9 cellular contexts compared by ENCODE assay signal in genomic region chr4:153530284-153530995, GRCh38.
DNase-seq lines count a peak whose midpoint lies in the region; ATAC-seq, FAIRE-seq and TF ChIP-seq lines count a peak whose summit lies in the region.
"Had no signal": no experiment of that assay in that cellular context is flagged by ENCODE, and none has a peak within 500 bp of the region (broad histone marks: within the 10 kb centered on the region; RNA-seq: fewer than 3 reads in every experiment).

No MANE protein-coding gene starts in this region.

- peaks cover 82% of the 10 kb centered on the region for H3K4me1 ChIP-seq in CD4-positive, CD25-positive, alpha-beta regulatory T cell (ENCODE audit: control insufficient read depth, insufficient read depth, low read length, poor library complexity, severe bottlenecking)
- H3K4me1 ChIP-seq in ascending aorta, result peaks cover 0 to 12% of the 10 kb centered on the region in 2 donors
- H3K4me1 ChIP-seq in naive thymus-derived CD4-positive, alpha-beta T cell (ENCODE audit: control insufficient read depth in 2 of 2, insufficient read depth in 2 of 2, low read length in 2 of 2), result peaks cover 55 to 87% of the 10 kb centered on the region in 2 donors

- BruUV-seq in Calu3 (replicated peaks; lab: Mats Ljungman, UMichigan), result no TSS peak

- POLR2A ChIA-PET in naive thymus-derived CD4-positive, alpha-beta T cell (lab: Charles Lee), result interaction anchor here (0.6 to 13.5 kb wide), 10 partner anchors 8 to 61 kb away, joined by 3 to 122 read pairs (median 6); partner anchors contain the start of gene TMEM131L

- no peaks in the 10 kb centered on the region for H3K27me3 Mint-ChIP-seq in CD4-positive, CD25-positive, alpha-beta regulatory T cell
- no peaks in the 10 kb centered on the region for H3K27me3 Mint-ChIP-seq in T-helper 1 cell treated with Interleukin-12 subunit alpha and Interleukin-12 subunit beta and Interleukin-4 antibody, amounts not matched to agents 30 μg/mL and 1 μg/mL, for 36 hours (ENCODE audit: low read depth)
- H3K27me3 Mint-ChIP-seq in naive thymus-derived CD4-positive, alpha-beta T cell, result no peaks in the 10 kb centered on the region
- H3K27me3 Mint-ChIP-seq in Calu3 (ENCODE audit: unreplicated experiment), result no peaks in the 10 kb centered on the region

- peaks cover 24% of the 10 kb centered on the region for H3K36me3 Mint-ChIP-seq in CD4-positive, CD25-positive, alpha-beta regulatory T cell
- H3K36me3 Mint-ChIP-seq in T-helper 1 cell treated with Interleukin-12 subunit alpha and Interleukin-12 subunit beta and Interleukin-4 antibody, amounts not matched to agents 30 μg/mL and 1 μg/mL, for 36 hours (ENCODE audit: low read depth), result peaks cover 19% of the 10 kb centered on the region
- H3K36me3 Mint-ChIP-seq in naive thymus-derived CD4-positive, alpha-beta T cell, result peaks cover 0 to 30% (median 16%) of the 10 kb centered on the region in 5 donors
- no peaks in the 10 kb centered on the region for H3K36me3 Mint-ChIP-seq in Calu3 (ENCODE audit: insufficient read depth, unreplicated experiment)

- peak overlapping the region; percentile 48 to 94 (median 88) for H3K27ac Mint-ChIP-seq in CD4-positive, CD25-positive, alpha-beta regulatory T cell
- H3K27ac Mint-ChIP-seq in T-helper 1 cell treated with Interleukin-12 subunit alpha and Interleukin-12 subunit beta and Interleukin-4 antibody, amounts not matched to agents 30 μg/mL and 1 μg/mL, for 36 hours, result peak overlapping the region; percentile 84
- H3K27ac Mint-ChIP-seq in naive thymus-derived CD4-positive, alpha-beta T cell, result peak overlapping the region; percentile 86 to 96 (median 90)
- H3K27ac Mint-ChIP-seq in Calu3 (ENCODE audit: unreplicated experiment), result no peak overlapping the region

- H3K4me3 ChIP-seq in CD4-positive, CD25-positive, alpha-beta regulatory T cell (ENCODE audit: low read depth, low read length), result peak overlapping the region; percentile 76
- H3K4me3 ChIP-seq in ascending aorta, result no peak overlapping the region
- peak overlapping the region; percentile 16 for H3K4me3 ChIP-seq in naive thymus-derived CD4-positive, alpha-beta T cell (ENCODE audit: low read length)
- H3K4me3 ChIP-seq in dorsolateral prefrontal cortex, result no peak overlapping the region

- peak overlapping the region; percentile 79 for H3K27ac ChIP-seq in CD4-positive, CD25-positive, alpha-beta regulatory T cell (ENCODE audit: insufficient read depth, low read length, poor library complexity, severe bottlenecking)
- peak overlapping the region; percentile 19 to 20 for H3K27ac ChIP-seq in ascending aorta
- H3K27ac ChIP-seq in naive thymus-derived CD4-positive, alpha-beta T cell (ENCODE audit: low read depth, low read length), result peak overlapping the region; percentile 68
- peak overlapping the region in 1 of 59 donors; percentile 4 for H3K27ac ChIP-seq in dorsolateral prefrontal cortex
- H3K27ac ChIP-seq: KMS-11 had no signal

- TF ChIP-seq CTCF in ascending aorta (IDR thresholded peaks at IDR 0.05) (no peak), dorsolateral prefrontal cortex (IDR thresholded peaks at IDR 0.05 in 54 of 56, conservative IDR thresholded peaks at IDR 0.05 in 2 of 56; ENCODE audit: low read depth in 1 of 56, partially characterized antibody in 56 of 56) (no peak), Calu3 (IDR thresholded peaks at IDR 0.05; ENCODE audit: unreplicated experiment) (no peak)

- FAIRE-seq in RCC 7860 (lab: Jason Lieb, UNC), result no peak

- peaks cover 3% of the 10 kb centered on the region for H3K36me3 ChIP-seq in CD4-positive, CD25-positive, alpha-beta regulatory T cell (ENCODE audit: control insufficient read depth, insufficient read depth, low read length)
- no peaks in the 10 kb centered on the region for H3K36me3 ChIP-seq in ascending aorta
- H3K36me3 ChIP-seq in naive thymus-derived CD4-positive, alpha-beta T cell (ENCODE audit: control insufficient read depth in 2 of 3, insufficient read depth in 3 of 3, low read length in 3 of 3), result no peaks in the 10 kb centered on the region

- H3K9me3 Mint-ChIP-seq in CD4-positive, CD25-positive, alpha-beta regulatory T cell, result no peaks in the 10 kb centered on the region
- H3K9me3 Mint-ChIP-seq in T-helper 1 cell treated with Interleukin-12 subunit alpha and Interleukin-12 subunit beta and Interleukin-4 antibody, amounts not matched to agents 30 μg/mL and 1 μg/mL, for 36 hours, result no peaks in the 10 kb centered on the region
- H3K9me3 Mint-ChIP-seq in naive thymus-derived CD4-positive, alpha-beta T cell, result peaks cover 0 to 2% (median 0%) of the 10 kb centered on the region in 11 donors
- H3K9me3 Mint-ChIP-seq in Calu3 (ENCODE audit: low read depth, unreplicated experiment), result no peaks in the 10 kb centered on the region

- peaks cover 51 to 95% (median 74%) of the 10 kb centered on the region in 4 donors for H3K4me1 Mint-ChIP-seq in CD4-positive, CD25-positive, alpha-beta regulatory T cell
- H3K4me1 Mint-ChIP-seq in T-helper 1 cell treated with Interleukin-12 subunit alpha and Interleukin-12 subunit beta and Interleukin-4 antibody, amounts not matched to agents 30 μg/mL and 1 μg/mL, for 36 hours (ENCODE audit: low read depth), result peaks cover 67% of the 10 kb centered on the region
- H3K4me1 Mint-ChIP-seq in naive thymus-derived CD4-positive, alpha-beta T cell, result peaks cover 80 to 99% (median 96%) of the 10 kb centered on the region in 7 donors
- no peaks in the 10 kb centered on the region for H3K4me1 Mint-ChIP-seq in Calu3 (ENCODE audit: low read depth, unreplicated experiment)

- peak overlapping the region; percentile 70 to 83 (median 80) for H3K4me3 Mint-ChIP-seq in CD4-positive, CD25-positive, alpha-beta regulatory T cell
- peak overlapping the region; percentile 75 for H3K4me3 Mint-ChIP-seq in T-helper 1 cell treated with Interleukin-12 subunit alpha and Interleukin-12 subunit beta and Interleukin-4 antibody, amounts not matched to agents 30 μg/mL and 1 μg/mL, for 36 hours
- H3K4me3 Mint-ChIP-seq in naive thymus-derived CD4-positive, alpha-beta T cell, result peak overlapping the region; percentile 59 to 89 (median 79)
- H3K4me3 Mint-ChIP-seq in Calu3 (ENCODE audit: low read depth, unreplicated experiment), result no peak overlapping the region

- H3K27me3 ChIP-seq in CD4-positive, CD25-positive, alpha-beta regulatory T cell (ENCODE audit: control insufficient read depth, insufficient read depth, low read length), result no peaks in the 10 kb centered on the region
- H3K27me3 ChIP-seq in ascending aorta (no peaks in the 10 kb centered on the region), dorsolateral prefrontal cortex (no peaks in the 10 kb centered on the region)
- no peaks in the 10 kb centered on the region for H3K27me3 ChIP-seq in naive thymus-derived CD4-positive, alpha-beta T cell (ENCODE audit: control insufficient read depth in 2 of 2, insufficient read depth in 2 of 2, low read length in 2 of 2)

- ATAC-seq in CD4-positive, CD25-positive, alpha-beta regulatory T cell (ENCODE audit: low read depth in 2 of 2), result peak; percentile 58 to 64
- ATAC-seq in naive thymus-derived CD4-positive, alpha-beta T cell, result peak; percentile 60
- no peak for ATAC-seq in GM21390 (IDR thresholded peaks at IDR 0.05; ENCODE audit: unreplicated experiment)

- H3K9me3 ChIP-seq in CD4-positive, CD25-positive, alpha-beta regulatory T cell (ENCODE audit: control insufficient read depth in 2 of 2, low read length in 2 of 2), result no peaks in the 10 kb centered on the region
- H3K9me3 ChIP-seq in ascending aorta, result no peaks in the 10 kb centered on the region
- H3K9me3 ChIP-seq in naive thymus-derived CD4-positive, alpha-beta T cell (ENCODE audit: control insufficient read depth in 2 of 3, low read length in 3 of 3), result no peaks in the 10 kb centered on the region

- peak in 1 of 3 donors; percentile 57 for DNase-seq in CD4-positive, CD25-positive, alpha-beta regulatory T cell
- peak in 1 of 2 donors; percentile 31 for DNase-seq in ascending aorta (ENCODE audit: low spot score in 2 of 2)
- DNase-seq in naive thymus-derived CD4-positive, alpha-beta T cell, result peak in 5 of 9 donors; percentile 16 to 44 (median 25)
- no peak for DNase-seq in dorsolateral prefrontal cortex
- DNase-seq in RCC 7860 (ENCODE audit: low spot score), result no peak
- DNase-seq in Calu3, result no peak

- CTCF ChIA-PET in naive thymus-derived CD4-positive, alpha-beta T cell (lab: Charles Lee), result interaction anchor here (0.8 to 1.7 kb wide), 6 partner anchors 8 to 185 kb away, joined by 3 to 7 read pairs (median 4); partner anchors contain the start of gene MND1
- CTCF ChIA-PET in Calu3 (lab: Charles Lee), result interaction anchor here (0.6 kb wide), 1 partner anchor 904 kb away, joined by 3 read pairs; no protein-coding TSS in a partner anchor

- intact Hi-C loops in ascending aorta (cut with DNase I), result no loop called here
- intact Hi-C loops in naive thymus-derived CD4-positive, alpha-beta T cell (cut with micrococcal nuclease), result loop anchor here (1.0 kb wide), 3 partner anchors 8 to 44 kb away; no protein-coding TSS in a partner anchor
- intact Hi-C loops in dorsolateral prefrontal cortex (cut with DNase I), result loop anchor here in 1 of 2 donors (10.0 kb wide), 1 partner anchor 66 kb away; the partner anchor contains the start of gene TMEM131L
- intact Hi-C loops in Calu3 (cut with micrococcal nuclease; ENCODE audit: unreplicated experiment), result no loop called here

Comparison
In these comparisons a context has a peak if more than half of its experiments do, and no peak if none do; other contexts are left out.
1. DNase-seq: peak in naive thymus-derived CD4-positive, alpha-beta T cell (5 of 9); none in dorsolateral prefrontal cortex (0 of 10), RCC 7860 (single experiment) and Calu3 (single experiment).
2. H3K4me3 ChIP-seq: peak in CD4-positive, CD25-positive, alpha-beta regulatory T cell (single experiment) and naive thymus-derived CD4-positive, alpha-beta T cell (single experiment); none in ascending aorta (0 of 2) and dorsolateral prefrontal cortex (0 of 59).
3. intact Hi-C loops: an anchor here in naive thymus-derived CD4-positive, alpha-beta T cell (1.0 kb wide); none called in ascending aorta and Calu3.